ENCODE assay signal across 9 cellular contexts in genomic region chr18:79856119-79857080, GRCh38. TPM values are rescaled to one million over a fixed set of nuclear protein-coding genes. Genes with fewer than 3 reads are reported as not detected.
DNase-seq lines count a peak whose midpoint lies in the region; ATAC-seq and TF ChIP-seq lines count a peak whose summit lies in the region.
"Had no signal": no experiment of that assay in that cellular context is flagged by ENCODE, and none has a peak within 500 bp of the region (broad histone marks: within the 10 kb centered on the region; RNA-seq: fewer than 3 reads in every experiment).

No MANE protein-coding gene starts in this region.

- H3K36me3 ChIP-seq in BLaER1 (no peaks in the 10 kb centered on the region), breast epithelium (no peaks in the 10 kb centered on the region)

- TF ChIP-seq CTCF in breast epithelium (IDR thresholded peaks at IDR 0.05) (no peak), nephron progenitor cell (IDR thresholded peaks at IDR 0.05) (no peak)

- no peaks in the 10 kb centered on the region for H4K20me1 ChIP-seq in BLaER1

- H3K9me3 Mint-ChIP-seq in nephron progenitor cell = peaks cover 34% of the 10 kb centered on the region

- ATAC-seq in GM19043 (IDR thresholded peaks at IDR 0.05; ENCODE audit: low read depth, unreplicated experiment) (peak; percentile 78), HG02870 (IDR thresholded peaks at IDR 0.05; ENCODE audit: unreplicated experiment) (no peak)
- ATAC-seq: mucosa of descending colon had no signal

- peaks cover 25% of the 10 kb centered on the region for H3K4me1 Mint-ChIP-seq in nephron progenitor cell

- intact Hi-C loops in breast epithelium (cut with DNase I; ENCODE audit: low total_unique reads) = no loop called here

- peaks cover 8% of the 10 kb centered on the region for H3K9me3 ChIP-seq in BLaER1
- peaks cover 2 to 4% of the 10 kb centered on the region in 2 donors for H3K9me3 ChIP-seq in breast epithelium
- H3K9me3 ChIP-seq: mucosa of descending colon had no signal

- no peaks in the 10 kb centered on the region for H3K36me3 Mint-ChIP-seq in nephron progenitor cell (ENCODE audit: low read depth)

- H3K27me3 ChIP-seq in BLaER1 (no peaks in the 10 kb centered on the region), breast epithelium (no peaks in the 10 kb centered on the region)

- H3K27me3 Mint-ChIP-seq in nephron progenitor cell (ENCODE audit: low read depth, poor library complexity) = peaks cover 44% of the 10 kb centered on the region

- H3K4me2 ChIP-seq in BLaER1 = peak overlapping the region; percentile 92

- peak overlapping the region; percentile 47 for H3K4me3 Mint-ChIP-seq in nephron progenitor cell

- no peak for TF ChIP-seq POLR2A in breast epithelium (IDR thresholded peaks at IDR 0.05)

- H3K4me3 ChIP-seq in BLaER1 = peak overlapping the region; percentile 11
- peak overlapping the region in 2 of 3 donors; percentile 29 to 49 for H3K4me3 ChIP-seq in breast epithelium
- H3K4me3 ChIP-seq: mucosa of descending colon had no signal

- DNase-seq in NCI-H1092 treated with DMSO at 0.1 percent for 48 hours (lab: John Stamatoyannopoulos, UW) (peak; percentile 36), breast epithelium (ENCODE audit: low spot score in 2 of 2) (peak in 1 of 2 donors; percentile 19), nephron progenitor cell (no peak), SW 1271 (lab: John Stamatoyannopoulos, UW) (no peak), OCI-M2 (lab: John Stamatoyannopoulos, UW; ENCODE audit: unreplicated experiment) (no peak)

- H3K4me1 ChIP-seq in BLaER1 (peaks cover 58% of the 10 kb centered on the region), breast epithelium (no peaks in the 10 kb centered on the region)

- H3K9ac ChIP-seq in BLaER1 = peak overlapping the region; percentile 16; the same call in 1 of the 2 replicates

- H3K27ac Mint-ChIP-seq in nephron progenitor cell = no peak overlapping the region

- H3K27ac ChIP-seq in BLaER1 (peak overlapping the region; percentile 69), breast epithelium (peak overlapping the region; percentile 0 to 37)

RNA-seq across cellular contexts. Expression of gene KCNG2, which starts 58.7 kb away (rescaled TPM):
- 1 to 10 TPM in 1 of 3 donors, under 1 TPM in 2; 0.32 to 1.6 (median 0.66) TPM for total RNA-seq in breast epithelium
